Comparison of ENCODE assay signal across 8 cellular contexts in genomic region chr9:121499427-121500164, GRCh38. TPM values are rescaled to one million over a fixed set of nuclear protein-coding genes. Genes with fewer than 3 reads are reported as not detected.
DNase-seq lines count a peak whose midpoint lies in the region; ATAC-seq and TF ChIP-seq lines count a peak whose summit lies in the region.

Gene GGTA1 (minus strand): TSS chr9:121499844. CDS start chr9:121467922, 31,922 bp downstream.

- no peak within 1 kb of the TSS for H3K27ac ChIP-seq in PC-9
- H3K27ac ChIP-seq in coronary artery = peak within 1 kb of the TSS; percentile 91 to 95

- H4K20me1 ChIP-seq in PC-9 (ENCODE audit: insufficient read depth) = peaks cover 6% of the 10 kb centered on the region; the same call in 1 of the 2 replicates

- ATAC-seq in stimulated activated effector memory CD8-positive, alpha-beta T cell treated with anti-CD3 and anti-CD28 coated beads, Interleukin-12 subunit alpha, Interleukin-12 subunit beta, amount 100 ng/mL, for 72 hours = peak; percentile 63
- no peak for ATAC-seq in GM18502 (IDR thresholded peaks at IDR 0.05; ENCODE audit: poor library complexity, unreplicated experiment)
- ATAC-seq in HG03439 (IDR thresholded peaks at IDR 0.05; ENCODE audit: unreplicated experiment) = no peak

- peaks cover 5% of the 10 kb centered on the region for H3K9me3 Mint-ChIP-seq in stimulated activated effector memory CD8-positive, alpha-beta T cell treated with anti-CD3 and anti-CD28 coated beads, Interleukin-12 subunit alpha, Interleukin-12 subunit beta, amount 100 ng/mL, for 72 hours

- in situ Hi-C loops in GM13977 (cut with MboI; ENCODE audit: low pct_unique_long_range_greater_than_20kb, low sequenced_read_pairs, unreplicated experiment) = no loop called here

- no peaks in the 10 kb centered on the region for H3K9me2 ChIP-seq in PC-9 (ENCODE audit: insufficient read depth)

- H3K36me3 ChIP-seq in PC-9 (ENCODE audit: low read depth) = no peaks in the 10 kb centered on the region

- no peaks in the 10 kb centered on the region for H3K79me2 ChIP-seq in PC-9 (ENCODE audit: low read depth)

- H3K27ac Mint-ChIP-seq in stimulated activated effector memory CD8-positive, alpha-beta T cell treated with anti-CD3 and anti-CD28 coated beads, Interleukin-12 subunit alpha, Interleukin-12 subunit beta, amount 100 ng/mL, for 72 hours = no peak within 1 kb of the TSS

- peaks cover 16% of the 10 kb centered on the region for H3K4me1 ChIP-seq in PC-9 (replicated peaks; ENCODE audit: insufficient read depth)

- POLR2A ChIA-PET in PC-9 (lab: Charles Lee; ENCODE audit: unreplicated experiment) = no interaction called here

- H3K4me3 ChIP-seq in PC-9 (peak within 1 kb of the TSS; percentile 58), coronary artery (peak within 1 kb of the TSS; percentile 83)

- H3K27me3 ChIP-seq in PC-9 (ENCODE audit: insufficient read depth, low read depth) = peaks cover 43% of the 10 kb centered on the region

- peak; percentile 83 for DNase-seq in AG08396 (ENCODE audit: low spot score)
- DNase-seq in GM13977 (ENCODE audit: low spot score) = peak; percentile 69
- DNase-seq in PC-9 = peak in 1 of 2 experiments; percentile 49
- no peak for DNase-seq in coronary artery (ENCODE audit: low spot score)
- peak; percentile 50 for DNase-seq in kidney tubule cell (ENCODE audit: low spot score)
- DNase-seq in stimulated activated effector memory CD8-positive, alpha-beta T cell treated with anti-CD3 and anti-CD28 coated beads, Interleukin-12 subunit alpha, Interleukin-12 subunit beta, amount 100 ng/mL, for 72 hours (ENCODE audit: low spot score in 2 of 2) = peak in 1 of 2 donors; percentile 4

- CTCF ChIA-PET in PC-9 (lab: Charles Lee) = interaction anchor here (0.6 kb wide), 4 partner anchors 39 to 705 kb away, joined by 3 to 23 read pairs (median 5); no protein-coding TSS in a partner anchor

- TF ChIP-seq CTCF in GM13977 (IDR thresholded peaks at IDR 0.05; ENCODE audit: extremely low read depth, insufficient read depth, missing control alignments) = no peak
- TF ChIP-seq CTCF in PC-9 (conservative IDR thresholded peaks at IDR 0.05) = no peak
- no peak for TF ChIP-seq CTCF in coronary artery (IDR thresholded peaks at IDR 0.05)

- peak within 1 kb of the TSS; percentile 75 for H2AFZ ChIP-seq in PC-9

- no peaks in the 10 kb centered on the region; the same call in 1 of the 2 replicates for H3F3A ChIP-seq in PC-9 (ENCODE audit: insufficient read depth, low read depth)

- peak within 1 kb of the TSS; percentile 75 for H3K4me3 Mint-ChIP-seq in stimulated activated effector memory CD8-positive, alpha-beta T cell treated with anti-CD3 and anti-CD28 coated beads, Interleukin-12 subunit alpha, Interleukin-12 subunit beta, amount 100 ng/mL, for 72 hours

- H3K9me3 ChIP-seq in PC-9 (ENCODE audit: insufficient read depth, low read depth) = peaks cover 5% of the 10 kb centered on the region; the same call in 1 of the 2 replicates

- peak within 1 kb of the TSS; percentile 92 for H3K4me2 ChIP-seq in PC-9

- no TSS peak for BruUV-seq in PC-9 (replicated peaks; lab: Mats Ljungman, UMichigan)

- intact Hi-C loops in PC-9 (cut with micrococcal nuclease; ENCODE audit: unreplicated experiment) = loop anchor here (2.0 to 5.0 kb wide), 3 partner anchors 37 to 177 kb away; no protein-coding TSS in a partner anchor

- H3K4me1 Mint-ChIP-seq in stimulated activated effector memory CD8-positive, alpha-beta T cell treated with anti-CD3 and anti-CD28 coated beads, Interleukin-12 subunit alpha, Interleukin-12 subunit beta, amount 100 ng/mL, for 72 hours = peaks cover 20% of the 10 kb centered on the region

- H3K36me3 Mint-ChIP-seq in stimulated activated effector memory CD8-positive, alpha-beta T cell treated with anti-CD3 and anti-CD28 coated beads, Interleukin-12 subunit alpha, Interleukin-12 subunit beta, amount 100 ng/mL, for 72 hours = no peaks in the 10 kb centered on the region

RNA-seq across cellular contexts. Expression of gene GGTA1, which starts in this region (rescaled TPM):
- not detected in 2 replicates for total RNA-seq in PC-9 (2021)
